12 cellular contexts compared by ENCODE assay signal in genomic region chr1:52424757-52425265, GRCh38. TPM values are rescaled to one million over a fixed set of nuclear protein-coding genes. Genes with fewer than 3 reads are reported as not detected.
A peak's percentile ranks its signal among the peaks of the same experiment; 100 is the strongest.
DNase-seq lines count a peak whose midpoint lies in the region; ATAC-seq and TF ChIP-seq lines count a peak whose summit lies in the region.
"Had no signal": no experiment of that assay in that cellular context is flagged by ENCODE, and none has a peak within 500 bp of the region (broad histone marks: within the 10 kb centered on the region; RNA-seq: fewer than 3 reads in every experiment).

No MANE protein-coding gene starts in this region.

- peak overlapping the region; percentile 92 for H3K27ac Mint-ChIP-seq in activated CD8-positive, alpha-beta memory T cell treated with anti-CD3 and anti-CD28 coated beads, Interleukin-2, amount 10 ng/mL, durations not matched to agents 7 days and 5 days
- peak overlapping the region; percentile 94 for H3K27ac Mint-ChIP-seq in activated naive CD8-positive, alpha-beta T cell
- peak overlapping the region; percentile 86 to 98 for H3K27ac Mint-ChIP-seq in natural killer cell

- intact Hi-C loops in natural killer cell (cut with micrococcal nuclease), result loop anchor here (1.0 kb wide), 1 partner anchor 21 kb away; the partner anchor contains the start of genes ORC1 and PRPF38A

- no peaks in the 10 kb centered on the region for H3K9me3 Mint-ChIP-seq in activated CD8-positive, alpha-beta memory T cell treated with anti-CD3 and anti-CD28 coated beads, Interleukin-2, amount 10 ng/mL, durations not matched to agents 7 days and 5 days (ENCODE audit: low read depth)
- no peaks in the 10 kb centered on the region for H3K9me3 Mint-ChIP-seq in activated naive CD8-positive, alpha-beta T cell (ENCODE audit: low read depth)
- H3K9me3 Mint-ChIP-seq in natural killer cell, result no peaks in the 10 kb centered on the region

- peak overlapping the region; percentile 29 for H3K4me3 ChIP-seq in Jurkat, Clone E6-1 (ENCODE audit: low read length)
- H3K4me3 ChIP-seq: esophagus squamous epithelium, PC-9 had no signal

- no peak overlapping the region for H3K4me3 Mint-ChIP-seq in activated CD8-positive, alpha-beta memory T cell treated with anti-CD3 and anti-CD28 coated beads, Interleukin-2, amount 10 ng/mL, durations not matched to agents 7 days and 5 days
- H3K4me3 Mint-ChIP-seq in activated naive CD8-positive, alpha-beta T cell, result peak overlapping the region; percentile 69
- peak overlapping the region; percentile 32 for H3K4me3 Mint-ChIP-seq in natural killer cell

- no peak for DNase-seq in activated CD8-positive, alpha-beta memory T cell treated with anti-CD3 and anti-CD28 coated beads, Interleukin-2, amount 10 ng/mL, durations not matched to agents 7 days and 5 days
- DNase-seq in activated CD8-positive, alpha-beta memory T cell treated with anti-CD3 and anti-CD28 coated beads for 24 hours, result no peak
- DNase-seq in Jurkat, Clone E6-1 (ENCODE audit: low read depth, low spot score), result peak; percentile 58
- DNase-seq in natural killer cell (no peak), amniotic stem cell (lab: John Stamatoyannopoulos, UW) (no peak), NCI-H82 (lab: John Stamatoyannopoulos, UW) (no peak), 8988T (no peak)
- DNase-seq: cerebellar nuclear complex; esophagus squamous epithelium; PC-9; stimulated activated CD8-positive, alpha-beta memory T cell treated with anti-CD3 and anti-CD28 coated beads, Interleukin-4, amount 100 ng/mL, for 48 hours had no signal

- CTCF ChIA-PET in activated CD8-positive, alpha-beta memory T cell treated with anti-CD3 and anti-CD28 coated beads, Interleukin-2, amount 10 ng/mL, durations not matched to agents 7 days and 5 days (lab: Charles Lee), result interaction anchor here (1.2 to 2.5 kb wide), 4 partner anchors 10 to 262 kb away, joined by 3 to 20 read pairs (median 8); partner anchors contain the start of genes ORC1 and PRPF38A

- ATAC-seq in activated CD8-positive, alpha-beta memory T cell treated with anti-CD3 and anti-CD28 coated beads, Interleukin-2, amount 10 ng/mL, durations not matched to agents 7 days and 5 days, result no peak
- no peak for ATAC-seq in natural killer cell

- H3K4me1 Mint-ChIP-seq in activated CD8-positive, alpha-beta memory T cell treated with anti-CD3 and anti-CD28 coated beads, Interleukin-2, amount 10 ng/mL, durations not matched to agents 7 days and 5 days, result peaks cover 35% of the 10 kb centered on the region
- peaks cover 46% of the 10 kb centered on the region for H3K4me1 Mint-ChIP-seq in activated naive CD8-positive, alpha-beta T cell (ENCODE audit: low read depth)
- peaks cover 16 to 26% of the 10 kb centered on the region in 2 donors for H3K4me1 Mint-ChIP-seq in natural killer cell

- H3K27me3 Mint-ChIP-seq in activated CD8-positive, alpha-beta memory T cell treated with anti-CD3 and anti-CD28 coated beads, Interleukin-2, amount 10 ng/mL, durations not matched to agents 7 days and 5 days, result no peaks in the 10 kb centered on the region
- no peaks in the 10 kb centered on the region for H3K27me3 Mint-ChIP-seq in activated naive CD8-positive, alpha-beta T cell
- no peaks in the 10 kb centered on the region for H3K27me3 Mint-ChIP-seq in natural killer cell (ENCODE audit: low read depth in 2 of 2)

- peaks cover 29% of the 10 kb centered on the region for H3K36me3 Mint-ChIP-seq in activated CD8-positive, alpha-beta memory T cell treated with anti-CD3 and anti-CD28 coated beads, Interleukin-2, amount 10 ng/mL, durations not matched to agents 7 days and 5 days
- H3K36me3 Mint-ChIP-seq in activated naive CD8-positive, alpha-beta T cell, result peaks cover 10% of the 10 kb centered on the region
- no peaks in the 10 kb centered on the region for H3K36me3 Mint-ChIP-seq in natural killer cell

- TF ChIP-seq CTCF in natural killer cell (IDR thresholded peaks at IDR 0.05), result no peak

RNA-seq across cellular contexts. Expression of gene PRPF38A, which starts 20.4 kb away (rescaled TPM):
- total RNA-seq in activated CD8-positive, alpha-beta memory T cell treated with anti-CD3 and anti-CD28 coated beads, Interleukin-2, amount 10 ng/mL, durations not matched to agents 7 days and 5 days, result 10 to 100 TPM; 87.0 to 97.4 TPM
- polyA plus RNA-seq in Jurkat, Clone E6-1 (2012; ENCODE audit: insufficient read depth, insufficient read length), result 130 TPM
- 10 to 100 TPM; 73.9 to 97.2 (median 95.4) TPM for total RNA-seq in natural killer cell

RNA-seq across cellular contexts. Expression of gene ORC1, which starts 20.6 kb away (rescaled TPM):
- 10 to 100 TPM; 40.5 to 42.2 TPM for total RNA-seq in activated CD8-positive, alpha-beta memory T cell treated with anti-CD3 and anti-CD28 coated beads, Interleukin-2, amount 10 ng/mL, durations not matched to agents 7 days and 5 days
- 19.7 TPM for polyA plus RNA-seq in Jurkat, Clone E6-1 (2012; ENCODE audit: insufficient read depth, insufficient read length)
- 1 to 10 TPM; 1.9 to 2.6 (median 2.1) TPM for total RNA-seq in natural killer cell

RNA-seq across cellular contexts. Expression of gene CC2D1B, which starts 58.8 kb away (rescaled TPM):
- total RNA-seq in activated CD8-positive, alpha-beta memory T cell treated with anti-CD3 and anti-CD28 coated beads, Interleukin-2, amount 10 ng/mL, durations not matched to agents 7 days and 5 days, result 10 to 100 TPM; 49.9 to 53.3 TPM
- 28.2 TPM for polyA plus RNA-seq in Jurkat, Clone E6-1 (2012; ENCODE audit: insufficient read depth, insufficient read length)
- total RNA-seq in natural killer cell, result 10 to 100 TPM; 61.4 to 78.4 (median 68.8) TPM

Comparison
In these comparisons a context has a peak if more than half of its experiments do, and no peak if none do; other contexts are left out.
1. RNA of gene ORC1, which starts 20.6 kb away (total RNA-seq): 40.5 to 42.2 TPM in activated CD8-positive, alpha-beta memory T cell treated with anti-CD3 and anti-CD28 coated beads, Interleukin-2, amount 10 ng/mL, durations not matched to agents 7 days and 5 days; 1.9 to 2.6 TPM in natural killer cell; every median in the first group is over 10 times any median in the second.
2. Peak in every context shown above with its lines, with median percentiles within 50 percentile points of each other: H3K27ac Mint-ChIP-seq.